In the genomic region with DNA sequence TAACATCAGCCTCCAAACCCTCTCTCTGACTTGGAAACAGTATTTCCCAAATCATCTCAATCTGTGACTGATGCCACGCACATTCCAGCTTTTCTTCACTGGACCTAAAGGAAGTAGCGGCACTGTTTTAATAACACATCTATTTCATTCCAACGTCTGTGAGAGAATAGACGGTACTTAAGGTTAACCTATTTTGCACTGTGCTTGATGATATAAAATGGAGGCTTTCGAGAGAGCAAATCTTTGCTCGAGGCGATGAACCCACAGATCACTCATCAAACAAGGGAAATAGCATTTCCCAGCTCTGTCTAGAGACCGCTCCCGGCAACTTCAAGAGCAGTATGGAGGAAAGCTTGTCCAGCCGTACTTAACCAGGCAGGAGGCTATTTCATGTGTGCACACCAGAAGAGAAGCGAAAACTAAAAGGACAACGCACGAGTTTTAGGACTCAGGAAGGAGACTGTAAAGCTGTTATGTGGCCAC, we compare ENCODE assay signal across 9 cellular contexts. TPM values are rescaled to one million over a fixed set of nuclear protein-coding genes. Genes with fewer than 3 reads are reported as not detected.
DNase-seq lines count a peak whose midpoint lies in the region; ATAC-seq and TF ChIP-seq lines count a peak whose summit lies in the region.
"Had no signal": no experiment of that assay in that cellular context is flagged by ENCODE, and none has a peak within 500 bp of the region (broad histone marks: within the 10 kb centered on the region; RNA-seq: fewer than 3 reads in every experiment).

No MANE protein-coding gene starts in this region.

- TF ChIP-seq CTCF in heart right ventricle (IDR thresholded peaks at IDR 0.05) (no peak), RWPE1 (conservative IDR thresholded peaks at IDR 0.05; ENCODE audit: low read depth) (no peak)

- CTCF ChIA-PET in RWPE1 (lab: Yijun Ruan, JAX) = interaction anchor here (1.4 to 4.4 kb wide), 4 partner anchors 76 to 267 kb away, joined by 4 to 23 read pairs (median 14); no protein-coding TSS in a partner anchor

- peak overlapping the region; percentile 33 to 98 (median 92) for H3K4me3 ChIP-seq in heart right ventricle
- peak overlapping the region; percentile 34 for H3K4me3 ChIP-seq in ectodermal cell (ENCODE audit: insufficient read depth, low read depth, low read length)

- intact Hi-C loops in heart right ventricle (cut with DNase I) (loop anchor here in 8 of 10 donors (2.0 to 10.0 kb wide), 6 partner anchors 73 to 340 kb away; no protein-coding TSS in a partner anchor), left ventricle myocardium superior (cut with micrococcal nuclease) (loop anchor here (5.0 kb wide), 1 partner anchor 265 kb away; no protein-coding TSS in a partner anchor)

- WGBS in heart right ventricle, 2 donors = 0 to 1% methylated on average over 13 of the region's 13 CpGs
- WGBS in ectodermal cell, 2 experiments = 58 to 61% methylated on average over 11 to 13 of the region's 13 CpGs

- no peak for ATAC-seq in heart right ventricle
- ATAC-seq in left ventricle myocardium superior = no peak
- ATAC-seq in GM18519 (IDR thresholded peaks at IDR 0.05; ENCODE audit: low FRiP score, unreplicated experiment) = no peak
- ATAC-seq: left colon had no signal

- H3K27me3 ChIP-seq in heart right ventricle (no peaks in the 10 kb centered on the region), ectodermal cell (ENCODE audit: control insufficient read depth, insufficient read depth, low read length, poor library complexity, severe bottlenecking) (no peaks in the 10 kb centered on the region)

- no peaks in the 10 kb centered on the region for H3K36me3 ChIP-seq in heart right ventricle
- no peaks in the 10 kb centered on the region for H3K36me3 ChIP-seq in ectodermal cell (ENCODE audit: control insufficient read depth, insufficient read depth, low read length)

- peaks cover 4 to 47% (median 34%) of the 10 kb centered on the region in 9 donors for H3K4me1 ChIP-seq in heart right ventricle
- H3K4me1 ChIP-seq in ectodermal cell (ENCODE audit: control insufficient read depth, insufficient read depth, low read length) = no peaks in the 10 kb centered on the region

- POLR2A ChIA-PET in RWPE1 (lab: Yijun Ruan, JAX; ENCODE audit: low non-redundant PET) = interaction anchor here (1.0 kb wide), 1 partner anchor 102 kb away, joined by 3 read pairs; no protein-coding TSS in a partner anchor

- no peaks in the 10 kb centered on the region for H3K9me3 ChIP-seq in heart right ventricle
- H3K9me3 ChIP-seq in ectodermal cell (ENCODE audit: control insufficient read depth, low read length) = no peaks in the 10 kb centered on the region

- DNase-seq in heart right ventricle (peak in 1 of 2 donors; percentile 9), left ventricle myocardium superior (no peak), RWPE1 (ENCODE audit: low spot score) (no peak), myocyte (ENCODE audit: low read depth) (peak; percentile 54), HuH-7 (ENCODE audit: low spot score) (no peak)
- no peak for DNase-seq in stimulated activated CD4-positive, alpha-beta T cell treated with anti-CD3 and anti-CD28 coated beads, Interleukin-4, amount 100 ng/mL, for 4 hours

- H3K27ac ChIP-seq in heart right ventricle = peak overlapping the region; percentile 14 to 99 (median 70)
- peak overlapping the region; percentile 58 for H3K27ac ChIP-seq in RWPE1
- H3K27ac ChIP-seq in ectodermal cell (ENCODE audit: insufficient read depth, low read depth, low read length, poor library complexity, severe bottlenecking) = no peak overlapping the region

RNA-seq across cellular contexts. Expression of a gene that starts 2.9 kb away (rescaled TPM):
- total RNA-seq in heart right ventricle = 10 to 100 TPM; 18.3 to 24.3 (median 21.0) TPM
- polyA plus RNA-seq in heart right ventricle = 10 to 100 TPM in 1 of 2 donors, 1 to 10 TPM in 1; 6.7 to 12.1 TPM
- 22.6 TPM for total RNA-seq in left ventricle myocardium superior
- 24.2 TPM for polyA plus RNA-seq in ectodermal cell (2013, experiment 1 of 4)
- polyA plus RNA-seq in ectodermal cell (2013, experiment 2 of 4) = 21.3 TPM
- 20.6 TPM for polyA plus RNA-seq in ectodermal cell (2013, experiment 3 of 4)
- polyA plus RNA-seq in ectodermal cell (2013, experiment 4 of 4) = 24.3 TPM
- 24.9 and 27.4 TPM in 2 replicates for total RNA-seq in myocyte
- 21.8 TPM for polyA plus RNA-seq in myocyte (2012)
